ENCODE assay signal across 1 cellular context in the genomic region with DNA sequence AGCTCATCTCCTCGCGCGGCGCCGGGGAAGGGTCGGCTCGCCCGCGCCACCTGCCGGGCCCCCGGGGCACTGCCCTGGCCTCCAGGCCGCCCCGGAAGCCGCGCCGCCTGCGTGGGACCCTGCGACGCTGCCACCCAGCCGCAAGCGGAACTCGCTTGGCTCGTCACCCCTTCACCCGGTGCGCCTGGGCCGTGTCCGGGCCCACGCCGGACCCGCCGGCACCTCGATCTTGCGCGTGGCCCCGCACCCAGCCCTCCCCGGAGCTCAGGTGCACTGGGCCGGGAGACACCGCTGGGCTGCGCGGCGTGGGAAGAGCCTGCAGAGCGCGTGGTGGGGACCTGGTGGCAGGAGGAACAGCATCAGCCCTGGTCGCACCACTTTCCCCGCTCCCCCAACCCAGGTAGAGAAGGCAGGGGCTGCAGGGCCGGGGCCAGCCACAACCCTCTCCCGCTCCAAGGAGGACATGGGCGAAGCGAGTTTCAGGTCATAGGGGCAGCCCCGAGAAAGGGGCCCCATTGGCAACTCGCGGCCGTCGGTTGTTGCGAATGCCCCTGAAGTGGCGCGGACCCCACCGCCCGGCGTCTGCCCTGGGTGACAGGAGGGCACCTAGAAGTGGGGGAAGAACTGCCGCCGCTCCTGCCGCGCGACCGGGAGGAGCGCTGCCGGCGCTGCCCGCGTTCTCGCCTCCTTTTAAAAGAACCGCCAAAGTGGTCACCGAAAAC.
TF ChIP-seq lines count a peak whose summit lies in the region.

No MANE protein-coding gene starts in this region.

TF ChIP-seq in HepG2, 621 proteins besides CTCF, POLR2A, EP300 and RAD21 (continued from another document and continues in another):
- TF ChIP-seq FOXO4 (CRISPR knock-in tag; conservative IDR thresholded peaks at IDR 0.05) (no peak), MAFK (conservative IDR thresholded peaks at IDR 0.05 in 1 of 2, IDR thresholded peaks at IDR 0.05 in 1 of 2; ENCODE audit: low read length in 2 of 2) (no peak), SMAD1 (CRISPR knock-in tag; IDR thresholded peaks at IDR 0.05; ENCODE audit: borderline replicate concordance, low read depth) (0 out of 2 replicates have a peak, but pooled peaks have one; percentile 44), MYNN (CRISPR knock-in tag; IDR thresholded peaks at IDR 0.05; ENCODE audit: low read depth) (no peak), ZFP1 (CRISPR knock-in tag; IDR thresholded peaks at IDR 0.05) (no peak), ADNP (CRISPR knock-in tag; IDR thresholded peaks at IDR 0.05) (peak; percentile 63; the same call in 1 of the 2 replicates), ZKSCAN1 (IDR thresholded peaks at IDR 0.05; ENCODE audit: low read length) (no peak), ZNF570 (CRISPR knock-in tag; IDR thresholded peaks at IDR 0.05; ENCODE audit: borderline replicate concordance) (no peak), ZNF337 (CRISPR knock-in tag; IDR thresholded peaks at IDR 0.05; ENCODE audit: borderline replicate concordance, low read depth) (no peak), SNAPC5 (CRISPR knock-in tag; IDR thresholded peaks at IDR 0.05; ENCODE audit: borderline replicate concordance) (peak; percentile 33; the same call in 1 of the 2 replicates), MIER3 (CRISPR knock-in tag; IDR thresholded peaks at IDR 0.05; ENCODE audit: borderline replicate concordance) (no peak), GATA4 (IDR thresholded peaks at IDR 0.05; ENCODE audit: borderline replicate concordance, low read depth) (0 out of 2 replicates have a peak, but pooled peaks have one; percentile 29), ZBTB46 (CRISPR knock-in tag; IDR thresholded peaks at IDR 0.05; ENCODE audit: borderline replicate concordance) (0 out of 2 replicates have a peak, but pooled peaks have one; percentile 33), CHCHD3 (CRISPR knock-in tag; IDR thresholded peaks at IDR 0.05) (0 out of 2 replicates have a peak, but pooled peaks have one; percentile 38), BATF2 (CRISPR knock-in tag; IDR thresholded peaks at IDR 0.05) (peak; percentile 70), REL (CRISPR knock-in tag; conservative IDR thresholded peaks at IDR 0.05) (peak; percentile 84; the same call in 1 of the 2 replicates), RXRA (CRISPR knock-in tag; IDR thresholded peaks at IDR 0.05) (peak; percentile 59; the same call in 1 of the 2 replicates), ZFP90 (CRISPR knock-in tag; IDR thresholded peaks at IDR 0.05; ENCODE audit: borderline replicate concordance) (peak; percentile 52; the same call in 1 of the 2 replicates), GABPA (IDR thresholded peaks at IDR 0.05; ENCODE audit: low read depth, low read length) (peak; percentile 72), GABPA (CRISPR knock-in tag; IDR thresholded peaks at IDR 0.05; ENCODE audit: low read depth) (no peak), KDM3A (CRISPR knock-in tag; IDR thresholded peaks at IDR 0.05; ENCODE audit: low read depth) (no peak), ZSCAN30 (CRISPR knock-in tag; IDR thresholded peaks at IDR 0.05) (no peak), ZNF564 (CRISPR knock-in tag; IDR thresholded peaks at IDR 0.05) (0 out of 2 replicates have a peak, but pooled peaks have one; percentile 17), MED1 (CRISPR knock-in tag; IDR thresholded peaks at IDR 0.05) (peak; percentile 44), MEIS2 (CRISPR knock-in tag; IDR thresholded peaks at IDR 0.05) (peak; percentile 51; the same call in 1 of the 2 replicates), SNAI1 (CRISPR knock-in tag; IDR thresholded peaks at IDR 0.05; ENCODE audit: borderline replicate concordance) (no peak), RNF2 (conservative IDR thresholded peaks at IDR 0.05; ENCODE audit: low read depth) (peak; percentile 78), ZNF703 (CRISPR knock-in tag; IDR thresholded peaks at IDR 0.05; ENCODE audit: borderline replicate concordance) (no peak; the same call in 1 of the 2 replicates), IRX3 (CRISPR knock-in tag; IDR thresholded peaks at IDR 0.05; ENCODE audit: borderline replicate concordance, low read depth) (peak; percentile 91), CSRNP1 (CRISPR knock-in tag; IDR thresholded peaks at IDR 0.05) (peak; percentile 80; the same call in 1 of the 2 replicates), ZNF773 (CRISPR knock-in tag; IDR thresholded peaks at IDR 0.05; ENCODE audit: borderline replicate concordance) (peak; percentile 68; the same call in 1 of the 2 replicates), ZSCAN12 (CRISPR knock-in tag; IDR thresholded peaks at IDR 0.05) (no peak; the same call in 1 of the 2 replicates), KDM6A (CRISPR knock-in tag; IDR thresholded peaks at IDR 0.05; ENCODE audit: low read depth) (no peak), ZSCAN9 (CRISPR knock-in tag; IDR thresholded peaks at IDR 0.05; ENCODE audit: borderline replicate concordance) (no peak; the same call in 1 of the 2 replicates), SMYD3 (CRISPR knock-in tag; IDR thresholded peaks at IDR 0.05) (no peak), MLLT10 (CRISPR knock-in tag; IDR thresholded peaks at IDR 0.05) (no peak), ZNF20 (CRISPR knock-in tag; IDR thresholded peaks at IDR 0.05) (no peak), ZBTB2 (CRISPR knock-in tag; IDR thresholded peaks at IDR 0.05; ENCODE audit: low read depth) (peak; percentile 66; the same call in 1 of the 2 replicates), RNF219 (CRISPR knock-in tag; IDR thresholded peaks at IDR 0.05) (no peak), NFIB (CRISPR knock-in tag; IDR thresholded peaks at IDR 0.05; ENCODE audit: borderline replicate concordance) (no peak), EHMT2 (IDR thresholded peaks at IDR 0.05; ENCODE audit: borderline replicate concordance, low read depth, low read length) (no peak), MTA1 (CRISPR knock-in tag; IDR thresholded peaks at IDR 0.05; ENCODE audit: borderline replicate concordance) (peak; percentile 66; the same call in 1 of the 2 replicates), ZNF225 (CRISPR knock-in tag; IDR thresholded peaks at IDR 0.05) (no peak; the same call in none of the 2 replicates), SOX13 (IDR thresholded peaks at IDR 0.05) (no peak), SOX13 (CRISPR knock-in tag; conservative IDR thresholded peaks at IDR 0.05 in 1 of 2, IDR thresholded peaks at IDR 0.05 in 1 of 2) (peak in 1 of 2 experiments; percentile 27; a peak in 2 of 4 replicates), PRPF4 (IDR thresholded peaks at IDR 0.05; ENCODE audit: low read depth, low read length, poor library complexity, severe bottlenecking) (no peak), THAP11 (CRISPR knock-in tag; IDR thresholded peaks at IDR 0.05) (peak; percentile 85), CSRNP2 (CRISPR knock-in tag; conservative IDR thresholded peaks at IDR 0.05; ENCODE audit: low read depth) (no peak; the same call in 1 of the 2 replicates), SRSF1 (optimal IDR thresholded peaks at IDR 0.05; ENCODE audit: low read depth, low read length) (no peak), ZNF563 (CRISPR knock-in tag; IDR thresholded peaks at IDR 0.05) (peak; percentile 87; the same call in 1 of the 2 replicates), SALL1 (CRISPR knock-in tag; IDR thresholded peaks at IDR 0.05) (peak; percentile 40), ZNF841 (CRISPR knock-in tag; IDR thresholded peaks at IDR 0.05; ENCODE audit: borderline replicate concordance) (no peak)
- TF ChIP-seq, protein P1, sequence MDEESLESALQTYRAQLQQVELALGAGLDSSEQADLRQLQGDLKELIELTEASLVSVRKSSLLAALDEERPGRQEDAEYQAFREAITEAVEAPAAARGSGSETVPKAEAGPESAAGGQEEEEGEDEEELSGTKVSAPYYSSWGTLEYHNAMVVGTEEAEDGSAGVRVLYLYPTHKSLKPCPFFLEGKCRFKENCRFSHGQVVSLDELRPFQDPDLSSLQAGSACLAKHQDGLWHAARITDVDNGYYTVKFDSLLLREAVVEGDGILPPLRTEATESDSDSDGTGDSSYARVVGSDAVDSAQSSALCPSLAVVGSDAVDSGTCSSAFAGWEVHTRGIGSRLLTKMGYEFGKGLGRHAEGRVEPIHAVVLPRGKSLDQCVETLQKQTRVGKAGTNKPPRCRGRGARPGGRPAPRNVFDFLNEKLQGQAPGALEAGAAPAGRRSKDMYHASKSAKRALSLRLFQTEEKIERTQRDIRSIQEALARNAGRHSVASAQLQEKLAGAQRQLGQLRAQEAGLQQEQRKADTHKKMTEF (CRISPR knock-in tag; IDR thresholded peaks at IDR 0.05), result peak; percentile 53; the same call in 1 of the 2 replicates
